In the genomic region with DNA sequence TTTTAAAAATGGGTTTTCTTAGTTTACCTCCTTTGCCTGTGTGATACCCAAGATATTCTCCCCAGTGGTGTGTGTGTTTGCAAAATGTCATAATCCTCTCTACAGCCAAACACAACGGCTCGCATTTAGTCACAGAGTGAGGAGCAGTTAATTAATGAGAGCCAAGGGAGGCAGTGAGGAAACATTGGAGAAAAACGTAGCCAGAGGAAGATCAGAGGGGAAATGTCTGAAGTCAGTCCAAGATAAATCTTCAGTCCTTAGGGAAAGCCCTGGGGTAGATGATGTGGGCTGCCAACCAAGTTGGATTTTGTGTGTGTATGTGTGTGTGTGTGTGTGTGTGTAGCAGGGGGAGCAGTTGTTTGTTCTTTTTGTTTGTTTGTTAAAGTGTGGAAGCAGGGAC, we compare ENCODE assay signal across 12 cellular contexts.
DNase-seq lines count a peak whose midpoint lies in the region; ATAC-seq and TF ChIP-seq lines count a peak whose summit lies in the region.
"Had no signal": no experiment of that assay in that cellular context is flagged by ENCODE, and none has a peak within 500 bp of the region (broad histone marks: within the 10 kb centered on the region; RNA-seq: fewer than 3 reads in every experiment).

No MANE protein-coding gene starts in this region.

- peaks cover 30% of the 10 kb centered on the region for H3K4me1 ChIP-seq in osteoblast (ENCODE audit: insufficient read depth, low read length)

- H2AFZ ChIP-seq in osteoblast (ENCODE audit: low read length), result no peak overlapping the region

- no peaks in the 10 kb centered on the region for H3K9me3 ChIP-seq in osteoblast (ENCODE audit: low read depth, low read length)
- H3K9me3 ChIP-seq: neutrophil had no signal

- peak; percentile 26 for DNase-seq in Ammon's horn (ENCODE audit: low spot score)
- DNase-seq in amniotic epithelial cell (ENCODE audit: low read depth), result peak; percentile 34
- peak; percentile 76 for DNase-seq in fibroblast of peridontal ligament (ENCODE audit: extremely low read depth)
- no peak for DNase-seq in osteoblast (ENCODE audit: insufficient read length, low spot score, missing footprints)
- no peak for DNase-seq in inferior parietal cortex (ENCODE audit: extremely low spot score)
- no peak for DNase-seq in DMS79 treated with DMSO at 0.1 percent for 48 hours (lab: John Stamatoyannopoulos, UW)
- DNase-seq in RWPE1 (ENCODE audit: low spot score), result no peak
- DNase-seq: brain microvascular endothelial cell; immature natural killer cell; stimulated activated CD8-positive, alpha-beta memory T cell treated with anti-CD3 and anti-CD28 coated beads, Interleukin-4, amount 100 ng/mL, for 48 hours had no signal

- no peak for ATAC-seq in GM21381 (IDR thresholded peaks at IDR 0.05; ENCODE audit: unreplicated experiment)

- CTCF ChIA-PET in RWPE1 (lab: Yijun Ruan, JAX), result no interaction called here

- H3K27me3 ChIP-seq in osteoblast (ENCODE audit: insufficient read depth, low read length), result no peaks in the 10 kb centered on the region
- H3K27me3 ChIP-seq: brain microvascular endothelial cell, neutrophil had no signal

- H3K4me3 ChIP-seq in osteoblast (ENCODE audit: insufficient read depth, low read length), result no peak overlapping the region

- peak overlapping the region; percentile 59 for H3K4me2 ChIP-seq in osteoblast (ENCODE audit: insufficient read depth, low read length)

- H3K36me3 ChIP-seq in osteoblast (ENCODE audit: insufficient read depth, low read length), result no peaks in the 10 kb centered on the region
- H3K36me3 ChIP-seq: brain microvascular endothelial cell, neutrophil had no signal

- H3K27ac ChIP-seq in osteoblast (ENCODE audit: low read depth, low read length) (peak overlapping the region; percentile 34), RWPE1 (no peak overlapping the region)
- H3K27ac ChIP-seq: brain microvascular endothelial cell, neutrophil had no signal

- no peaks in the 10 kb centered on the region for H3K79me2 ChIP-seq in osteoblast (ENCODE audit: insufficient read depth, low read length)

- H4K20me1 ChIP-seq in osteoblast (ENCODE audit: insufficient read depth, low read length), result no peaks in the 10 kb centered on the region

- TF ChIP-seq CTCF in osteoblast (IDR thresholded peaks at IDR 0.05; ENCODE audit: extremely low read depth, low read depth, low read length), result no peak
- TF ChIP-seq CTCF in RWPE1 (conservative IDR thresholded peaks at IDR 0.05; ENCODE audit: low read depth), result no peak

- POLR2A ChIA-PET in RWPE1 (lab: Yijun Ruan, JAX; ENCODE audit: low non-redundant PET), result no interaction called here

Comparison
In these comparisons a context has a peak if more than half of its experiments do, and no peak if none do; other contexts are left out.
1. DNase-seq: peak in Ammon's horn (single experiment), amniotic epithelial cell (single experiment) and fibroblast of peridontal ligament (single experiment); none in osteoblast (single experiment), inferior parietal cortex (single experiment), DMS79 treated with DMSO at 0.1 percent for 48 hours (single experiment) and RWPE1 (single experiment).